16 cellular contexts compared by ENCODE assay signal in the genomic region with DNA sequence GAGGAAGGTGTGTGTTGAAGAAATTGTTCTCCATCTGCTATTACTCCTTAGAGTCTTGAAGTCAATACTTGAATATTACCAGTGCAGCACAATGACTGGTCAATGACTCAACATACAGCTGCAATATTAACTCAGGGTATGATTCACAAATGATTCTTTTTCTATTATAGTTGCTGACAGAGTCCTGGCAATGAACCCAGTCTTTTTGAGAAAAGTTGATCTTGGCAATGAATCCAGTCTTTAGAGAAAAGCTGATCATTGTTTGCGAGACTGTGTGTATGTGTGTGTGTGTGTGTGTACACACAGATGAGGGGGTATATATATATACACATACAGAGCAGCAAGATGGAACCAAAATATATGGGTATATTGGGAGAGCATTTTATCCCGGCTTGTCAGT.
DNase-seq lines count a peak whose midpoint lies in the region; ATAC-seq and TF ChIP-seq lines count a peak whose summit lies in the region.
"Had no signal": no experiment of that assay in that cellular context is flagged by ENCODE, and none has a peak within 500 bp of the region (broad histone marks: within the 10 kb centered on the region; RNA-seq: fewer than 3 reads in every experiment).

No MANE protein-coding gene starts in this region.

- TF ChIP-seq CTCF in AG09309 (IDR thresholded peaks at IDR 0.05; ENCODE audit: control insufficient read depth, insufficient read depth, low read depth, low read length, missing control alignments): no peak
- TF ChIP-seq CTCF in body of pancreas (IDR thresholded peaks at IDR 0.05): no peak
- TF ChIP-seq CTCF in Caco-2 (IDR thresholded peaks at IDR 0.05; ENCODE audit: insufficient read depth in 1 of 2, low read depth in 1 of 2, low read length in 1 of 2, severe bottlenecking in 1 of 2, unreplicated experiment in 1 of 2): no peak

- DNase-seq in AG09309 (ENCODE audit: low read depth) (peak; percentile 86), LHCN-M2 (ENCODE audit: low read depth) (peak; percentile 97), body of pancreas (peak in 2 of 4 donors; percentile 6 to 11), iris pigment epithelial cell (ENCODE audit: low read depth) (peak; percentile 84), NOMO-1 treated with dmso at 0.1 percent for 144 hours (lab: John Stamatoyannopoulos, UW; ENCODE audit: unreplicated experiment) (no peak), Caco-2 (no peak)
- DNase-seq in activated CD4-positive, CD25-positive, alpha-beta regulatory T cell treated with anti-CD3 and anti-CD28 coated beads, Interleukin-2, amount 50 U/mL, for 72 hours: no peak
- DNase-seq: activated CD4-positive, alpha-beta memory T cell treated with anti-CD3 and anti-CD28 coated beads for 36 hours; activated naive CD4-positive, alpha-beta T cell treated with anti-CD3 and anti-CD28 coated beads for 36 hours; stimulated activated CD4-positive, alpha-beta T cell treated with anti-CD3 and anti-CD28 coated beads, Interleukin-4, amount 100 ng/mL, for 24 hours; substantia nigra; T-cell had no signal

- H3K4me1 ChIP-seq in body of pancreas (no peaks in the 10 kb centered on the region), Caco-2 (no peaks in the 10 kb centered on the region)

- POLR2A ChIA-PET in Caco-2 (lab: Charles Lee): no interaction called here

- peak; percentile 38 for ATAC-seq in body of pancreas
- ATAC-seq in GM18867 (IDR thresholded peaks at IDR 0.05; ENCODE audit: unreplicated experiment): no peak
- ATAC-seq: HCT116, T-cell had no signal

- no peaks in the 10 kb centered on the region for H3K4me1 Mint-ChIP-seq in Caco-2 (ENCODE audit: low read depth, unreplicated experiment)
- H3K4me1 Mint-ChIP-seq: CD14-positive monocyte, T-cell had no signal

- no peaks in the 10 kb centered on the region for H3K36me3 ChIP-seq in body of pancreas (replicated peaks in 1 of 2; ENCODE audit: insufficient read depth in 1 of 2, low read depth in 2 of 2)
- H3K36me3 ChIP-seq in Caco-2 (ENCODE audit: control insufficient read depth, insufficient read depth, low read length): no peaks in the 10 kb centered on the region
- H3K36me3 ChIP-seq: neutrophil had no signal

- 49 to 50% methylated on average over 2 of the region's 2 CpGs for WGBS in body of pancreas, 2 donors

- BruUV-seq in Caco-2 (replicated peaks; lab: Mats Ljungman, UMichigan): no TSS peak

- H3K9me3 ChIP-seq in body of pancreas (no peaks in the 10 kb centered on the region), Caco-2 (no peaks in the 10 kb centered on the region)
- H3K9me3 ChIP-seq: neutrophil had no signal

- no peaks in the 10 kb centered on the region for H3K9me3 Mint-ChIP-seq in Caco-2 (ENCODE audit: unreplicated experiment)

- peaks cover 3% of the 10 kb centered on the region for H3K27me3 Mint-ChIP-seq in Caco-2 (ENCODE audit: insufficient read depth, unreplicated experiment)
- H3K27me3 Mint-ChIP-seq: activated CD4-positive, alpha-beta memory T cell treated with anti-CD3 and anti-CD28 coated beads for 36 hours; T-cell had no signal

- no peaks in the 10 kb centered on the region for H3K36me3 Mint-ChIP-seq in Caco-2 (ENCODE audit: insufficient read depth, unreplicated experiment)
- H3K36me3 Mint-ChIP-seq: activated CD4-positive, alpha-beta memory T cell treated with anti-CD3 and anti-CD28 coated beads for 36 hours; CD14-positive monocyte; T-cell had no signal

- intact Hi-C loops in body of pancreas (cut with DNase I): no loop called here
- intact Hi-C loops in Caco-2 (cut with micrococcal nuclease; ENCODE audit: unreplicated experiment): no loop called here

- no peaks in the 10 kb centered on the region for H3K27me3 ChIP-seq in body of pancreas
- no peaks in the 10 kb centered on the region for H3K27me3 ChIP-seq in Caco-2 (replicated peaks; ENCODE audit: control insufficient read depth, insufficient read depth, low read length)
- H3K27me3 ChIP-seq: neutrophil had no signal

- no peak overlapping the region for H3K27ac Mint-ChIP-seq in Caco-2 (ENCODE audit: unreplicated experiment)
- H3K27ac Mint-ChIP-seq: activated CD4-positive, alpha-beta memory T cell treated with anti-CD3 and anti-CD28 coated beads for 36 hours; activated naive CD4-positive, alpha-beta T cell treated with anti-CD3 and anti-CD28 coated beads for 36 hours; CD14-positive monocyte; T-cell had no signal

- H3K4me3 Mint-ChIP-seq in Caco-2 (ENCODE audit: unreplicated experiment): no peak overlapping the region
- H3K4me3 Mint-ChIP-seq: activated CD4-positive, alpha-beta memory T cell treated with anti-CD3 and anti-CD28 coated beads for 36 hours; activated naive CD4-positive, alpha-beta T cell treated with anti-CD3 and anti-CD28 coated beads for 36 hours; CD14-positive monocyte; T-cell had no signal

- TF ChIP-seq POLR2A in body of pancreas (IDR thresholded peaks at IDR 0.05): no peak

- H3K27ac ChIP-seq in body of pancreas: no peak overlapping the region
- H3K27ac ChIP-seq: neutrophil had no signal

- CTCF ChIA-PET in Caco-2 (lab: Charles Lee): no interaction called here

- H3K4me3 ChIP-seq in AG09309 (ENCODE audit: control insufficient read depth, low read depth, low read length) (no peak overlapping the region), body of pancreas (no peak overlapping the region), Caco-2 (ENCODE audit: low read depth, low read length) (no peak overlapping the region)

Comparison
In these comparisons a context has a peak if more than half of its experiments do, and no peak if none do; other contexts are left out.
1. DNase-seq: peak in AG09309 (single experiment), LHCN-M2 (single experiment) and iris pigment epithelial cell (single experiment); none in NOMO-1 treated with dmso at 0.1 percent for 144 hours (single experiment), activated CD4-positive, CD25-positive, alpha-beta regulatory T cell treated with anti-CD3 and anti-CD28 coated beads, Interleukin-2, amount 50 U/mL, for 72 hours (single experiment) and Caco-2 (0 of 2).